In genomic region chr16:3282747-3283524, GRCh38 we compare ENCODE assay signal across 1 cellular context.
A peak's percentile ranks its signal among the peaks of the same experiment; 100 is the strongest.
TF ChIP-seq lines count a peak whose summit lies in the region.

Gene ZNF263 (plus strand): TSS chr16:3283491. CDS start chr16:3283819, 328 bp downstream.

TF ChIP-seq in GM12878, 131 proteins besides CTCF, POLR2A, EP300 and RAD21 (continued from another document and continues in another):
- TF ChIP-seq RELB (IDR thresholded peaks at IDR 0.05; ENCODE audit: low read depth) = peak; percentile 86
- no peak for TF ChIP-seq MYB (IDR thresholded peaks at IDR 0.05; ENCODE audit: borderline replicate concordance, low read depth, low read length)
- peak; percentile 82; the same call in 1 of the 2 replicates for TF ChIP-seq SIN3A (IDR thresholded peaks at IDR 0.05; ENCODE audit: low read depth, low read length)
- no peak for TF ChIP-seq SUZ12 (IDR thresholded peaks at IDR 0.05; ENCODE audit: unreplicated experiment)
- no peak for TF ChIP-seq PAX8 (IDR thresholded peaks at IDR 0.05)
- TF ChIP-seq SPI1 (IDR thresholded peaks at IDR 0.05; ENCODE audit: borderline replicate concordance, insufficient read depth, low read depth, low read length) = no peak
- TF ChIP-seq PML (IDR thresholded peaks at IDR 0.05; ENCODE audit: low read length) = peak; percentile 94
- peak; percentile 78 for TF ChIP-seq SKIL (IDR thresholded peaks at IDR 0.05; ENCODE audit: low read depth, poor library complexity, severe bottlenecking)
- peak; percentile 83 for TF ChIP-seq USF2 (IDR thresholded peaks at IDR 0.05; ENCODE audit: borderline replicate concordance, low read depth, low read length)
- TF ChIP-seq CEBPZ (IDR thresholded peaks at IDR 0.05; ENCODE audit: low read depth, low read length) = 0 out of 2 replicates have a peak, but pooled peaks have one; percentile 22
- peak; percentile 87 for TF ChIP-seq MYC (IDR thresholded peaks at IDR 0.05; ENCODE audit: insufficient read depth, insufficient read length, insufficient replicate concordance, low read length, severe bottlenecking)
- no peak for TF ChIP-seq PRDM15 (CRISPR knock-in tag; IDR thresholded peaks at IDR 0.05)
- TF ChIP-seq TCF12 (IDR thresholded peaks at IDR 0.05; ENCODE audit: low read depth, low read length) = 0 out of 2 replicates have a peak, but pooled peaks have one; percentile 29
- peak; percentile 86 for TF ChIP-seq POLR2AphosphoS5 (IDR thresholded peaks at IDR 0.05; ENCODE audit: low read length)
- TF ChIP-seq STAT3 (IDR thresholded peaks at IDR 0.05; ENCODE audit: low read depth, low read length) = no peak
- TF ChIP-seq PAX5 (IDR thresholded peaks at IDR 0.05; ENCODE audit: borderline replicate concordance, low read depth, low read length) = peak; percentile 73; the same call in 1 of the 2 replicates
- TF ChIP-seq EED (IDR thresholded peaks at IDR 0.05; ENCODE audit: low read depth) = peak; percentile 68
- no peak for TF ChIP-seq ZBTB33 (IDR thresholded peaks at IDR 0.05)
- no peak for TF ChIP-seq NFIC (IDR thresholded peaks at IDR 0.05; ENCODE audit: low read depth, low read length)
- no peak for TF ChIP-seq ZSCAN29 (IDR thresholded peaks at IDR 0.05)
- TF ChIP-seq POLR2AphosphoS2 (IDR thresholded peaks at IDR 0.05; ENCODE audit: low read depth, low read length) = peak; percentile 70
- peak; percentile 82 for TF ChIP-seq E2F8 (IDR thresholded peaks at IDR 0.05; ENCODE audit: low read depth, partially characterized antibody)
- peak; percentile 99 for TF ChIP-seq CREB1 (IDR thresholded peaks at IDR 0.05; ENCODE audit: low read depth)
- peak; percentile 75 for TF ChIP-seq SMARCA5 (IDR thresholded peaks at IDR 0.05)
- peak; percentile 96 for TF ChIP-seq RAD51 (IDR thresholded peaks at IDR 0.05)
- peak; percentile 85 for TF ChIP-seq YY1 (IDR thresholded peaks at IDR 0.05; ENCODE audit: low read depth, low read length)
- TF ChIP-seq HSF1 (IDR thresholded peaks at IDR 0.05; ENCODE audit: low read depth, low read length) = no peak
- no peak for TF ChIP-seq ZBTB4 (CRISPR knock-in tag; IDR thresholded peaks at IDR 0.05)
- TF ChIP-seq NRF1 (conservative IDR thresholded peaks at IDR 0.05; ENCODE audit: low read depth, low read length) = peak; percentile 59
- no peak for TF ChIP-seq HDAC6 (IDR thresholded peaks at IDR 0.05; ENCODE audit: unreplicated experiment)
- TF ChIP-seq EZH2 (IDR thresholded peaks at IDR 0.05; ENCODE audit: borderline replicate concordance, control insufficient read depth, low read depth, low read length) = no peak
- TF ChIP-seq SMAD5 (IDR thresholded peaks at IDR 0.05; ENCODE audit: low read depth) = 0 out of 2 replicates have a peak, but pooled peaks have one; percentile 71
- no peak for TF ChIP-seq BMI1 (IDR thresholded peaks at IDR 0.05; ENCODE audit: borderline replicate concordance)
- peak in 1 of 2 experiments; percentile 84; a peak in 2 of 4 replicates for TF ChIP-seq SRF (IDR thresholded peaks at IDR 0.05; ENCODE audit: low read depth in 2 of 2, low read length in 2 of 2)
- peak; percentile 64 for TF ChIP-seq GATAD2B (conservative IDR thresholded peaks at IDR 0.05; ENCODE audit: low read depth)
- TF ChIP-seq POU2F2 (IDR thresholded peaks at IDR 0.05; ENCODE audit: borderline replicate concordance, low read depth, low read length) = peak; percentile 82
